ENCODE assay signal across 38 cellular contexts in genomic region chrX:97060019-97060418, GRCh38.
"Had no signal": no experiment of that assay in that cellular context is flagged by ENCODE, and none has a peak within 500 bp of the region (broad histone marks: within the 10 kb centered on the region; RNA-seq: fewer than 3 reads in every experiment).

No MANE protein-coding gene starts in this region.

- H3K27ac Mint-ChIP-seq: activated CD4-positive, alpha-beta memory T cell treated with anti-CD3 and anti-CD28 coated beads for 36 hours; activated CD4-positive, alpha-beta T cell treated with anti-CD3 and anti-CD28 coated beads, Interleukin-2, amount 10 ng/mL, durations not matched to agents 24 days and 14 days; activated naive CD4-positive, alpha-beta T cell treated with anti-CD3 and anti-CD28 coated beads, Interleukin-2, amount 10 ng/mL, durations not matched to agents 7 days and 5 days; activated naive CD8-positive, alpha-beta T cell treated with anti-CD3 and anti-CD28 coated beads, Interleukin-2, amount 10 ng/mL, durations not matched to agents 7 days and 5 days; activated T-helper 1 cell treated with anti-CD3 and anti-CD28 coated beads, Interleukin-12 subunit alpha, Interleukin-12 subunit beta, Interleukin-2, Interleukin-4 antibody, amounts not matched to agents 30 ng/mL and 10 ng/mL and 1 ng/mL, durations not matched to agents 14 hours and 24 hours and 36 hours; brain; naive thymus-derived CD4-positive, alpha-beta T cell; stimulated activated memory B cell treated with anti-CD40 and anti-IgM and Interleukin-4, amounts not matched to agents 10 μg/mL and 1 μg/mL and 100 μg/mL, for 72 hours; stimulated activated naive CD8-positive, alpha-beta T cell treated with anti-CD3 and anti-CD28 coated beads, Interleukin-15, amount 100 ng/mL, for 72 hours; type B pancreatic cell had no signal

- H3K4me3 ChIP-seq: ascending aorta, coronary artery, dorsolateral prefrontal cortex, gastrocnemius medialis, hepatocyte, psoas muscle, sigmoid colon, uterus had no signal

- H3K79me2 ChIP-seq: hepatocyte, parathyroid adenoma had no signal

- DNase-seq: activated CD4-positive, alpha-beta memory T cell treated with anti-CD3 and anti-CD28 coated beads for 36 hours; activated CD4-positive, alpha-beta T cell treated with anti-CD3 and anti-CD28 coated beads, Interleukin-2, amount 10 ng/mL, durations not matched to agents 24 days and 14 days; activated CD4-positive, CD25-positive, alpha-beta regulatory T cell treated with anti-CD3 and anti-CD28 coated beads, Interleukin-2, amount 50 U/mL, for 72 hours; activated CD8-positive, alpha-beta memory T cell treated with anti-CD3 and anti-CD28 coated beads, Interleukin-2, amount 50 U/mL, for 4 hours; activated gamma-delta T cell; activated naive CD4-positive, alpha-beta T cell treated with anti-CD3 and anti-CD28 coated beads, Interleukin-2, amount 10 ng/mL, durations not matched to agents 7 days and 5 days; activated naive CD8-positive, alpha-beta T cell treated with anti-CD3 and anti-CD28 coated beads, Interleukin-2, amount 10 ng/mL, durations not matched to agents 7 days and 5 days; activated T-cell treated with anti-CD3 and anti-CD28 coated beads, Interleukin-2, amount 50 U/mL, for 1 hour; dorsolateral prefrontal cortex; effector memory CD4-positive, alpha-beta T cell; erythroblast; gastrocnemius medialis; islet precursor cell; left cardiac atrium; mammary epithelial cell; midbrain; naive thymus-derived CD4-positive, alpha-beta T cell; occipital lobe; psoas muscle; sigmoid colon; small intestine; stimulated activated CD4-positive, alpha-beta T cell treated with anti-CD3 and anti-CD28 coated beads, Interleukin-1b, Interleukin-23, amount 100 ng/mL, for 48 hours; stimulated activated CD4-positive, alpha-beta T cell treated with anti-CD3 and anti-CD28 coated beads, Interleukin-4, amount 100 ng/mL, for 4 hours; stimulated activated CD8-positive, alpha-beta memory T cell treated with anti-CD3 and anti-CD28 coated beads, Interleukin-4, amount 100 ng/mL, for 48 hours; stimulated activated naive CD8-positive, alpha-beta T cell treated with anti-CD3 and anti-CD28 coated beads, Interleukin-15, amount 100 ng/mL, for 72 hours; substantia nigra; T-helper 17 cell; T1000; uterus; WERI-Rb-1 had no signal

- H3K36me3 Mint-ChIP-seq: activated CD4-positive, alpha-beta memory T cell treated with anti-CD3 and anti-CD28 coated beads for 36 hours; activated naive CD4-positive, alpha-beta T cell treated with anti-CD3 and anti-CD28 coated beads, Interleukin-2, amount 10 ng/mL, durations not matched to agents 7 days and 5 days; brain; type B pancreatic cell had no signal

- H3K27ac ChIP-seq: ascending aorta, coronary artery, dorsolateral prefrontal cortex, gastrocnemius medialis, hepatocyte, parathyroid adenoma, psoas muscle, sigmoid colon, uterus, WERI-Rb-1 had no signal

- H3K4me2 ChIP-seq: hepatocyte had no signal

- H3K4me1 ChIP-seq: ascending aorta, gastrocnemius medialis, parathyroid adenoma, psoas muscle, sigmoid colon, uterus had no signal

- H3K9me3 Mint-ChIP-seq: activated CD4-positive, alpha-beta memory T cell treated with anti-CD3 and anti-CD28 coated beads for 36 hours; activated CD4-positive, alpha-beta T cell treated with anti-CD3 and anti-CD28 coated beads, Interleukin-2, amount 10 ng/mL, durations not matched to agents 24 days and 14 days; activated naive CD4-positive, alpha-beta T cell treated with anti-CD3 and anti-CD28 coated beads, Interleukin-2, amount 10 ng/mL, durations not matched to agents 7 days and 5 days; activated naive CD8-positive, alpha-beta T cell treated with anti-CD3 and anti-CD28 coated beads, Interleukin-2, amount 10 ng/mL, durations not matched to agents 7 days and 5 days; activated T-helper 1 cell treated with anti-CD3 and anti-CD28 coated beads, Interleukin-12 subunit alpha, Interleukin-12 subunit beta, Interleukin-2, Interleukin-4 antibody, amounts not matched to agents 30 ng/mL and 10 ng/mL and 1 ng/mL, durations not matched to agents 14 hours and 24 hours and 36 hours; brain; stimulated activated memory B cell treated with anti-CD40 and anti-IgM and Interleukin-4, amounts not matched to agents 10 μg/mL and 1 μg/mL and 100 μg/mL, for 72 hours; stimulated activated naive CD8-positive, alpha-beta T cell treated with anti-CD3 and anti-CD28 coated beads, Interleukin-15, amount 100 ng/mL, for 72 hours; type B pancreatic cell had no signal

- H3K27me3 ChIP-seq: ascending aorta, gastrocnemius medialis, hepatocyte, sigmoid colon, uterus had no signal

- H3K36me3 ChIP-seq: ascending aorta, gastrocnemius medialis, sigmoid colon, uterus, WERI-Rb-1 had no signal

- H2AFZ ChIP-seq: hepatocyte, parathyroid adenoma had no signal

- H3K4me3 Mint-ChIP-seq: activated CD4-positive, alpha-beta memory T cell treated with anti-CD3 and anti-CD28 coated beads for 36 hours; activated CD4-positive, alpha-beta T cell treated with anti-CD3 and anti-CD28 coated beads, Interleukin-2, amount 10 ng/mL, durations not matched to agents 24 days and 14 days; activated naive CD4-positive, alpha-beta T cell treated with anti-CD3 and anti-CD28 coated beads, Interleukin-2, amount 10 ng/mL, durations not matched to agents 7 days and 5 days; activated naive CD8-positive, alpha-beta T cell treated with anti-CD3 and anti-CD28 coated beads, Interleukin-2, amount 10 ng/mL, durations not matched to agents 7 days and 5 days; activated T-helper 1 cell treated with anti-CD3 and anti-CD28 coated beads, Interleukin-12 subunit alpha, Interleukin-12 subunit beta, Interleukin-2, Interleukin-4 antibody, amounts not matched to agents 30 ng/mL and 10 ng/mL and 1 ng/mL, durations not matched to agents 14 hours and 24 hours and 36 hours; brain; naive thymus-derived CD4-positive, alpha-beta T cell; stimulated activated memory B cell treated with anti-CD40 and anti-IgM and Interleukin-4, amounts not matched to agents 10 μg/mL and 1 μg/mL and 100 μg/mL, for 72 hours; stimulated activated naive CD8-positive, alpha-beta T cell treated with anti-CD3 and anti-CD28 coated beads, Interleukin-15, amount 100 ng/mL, for 72 hours; T-helper 17 cell; type B pancreatic cell had no signal

- H3K27me3 Mint-ChIP-seq: activated CD4-positive, alpha-beta memory T cell treated with anti-CD3 and anti-CD28 coated beads for 36 hours; activated CD4-positive, alpha-beta T cell treated with anti-CD3 and anti-CD28 coated beads, Interleukin-2, amount 10 ng/mL, durations not matched to agents 24 days and 14 days; activated naive CD4-positive, alpha-beta T cell treated with anti-CD3 and anti-CD28 coated beads, Interleukin-2, amount 10 ng/mL, durations not matched to agents 7 days and 5 days; activated naive CD8-positive, alpha-beta T cell treated with anti-CD3 and anti-CD28 coated beads, Interleukin-2, amount 10 ng/mL, durations not matched to agents 7 days and 5 days; naive thymus-derived CD4-positive, alpha-beta T cell; stimulated activated memory B cell treated with anti-CD40 and anti-IgM and Interleukin-4, amounts not matched to agents 10 μg/mL and 1 μg/mL and 100 μg/mL, for 72 hours; stimulated activated naive CD8-positive, alpha-beta T cell treated with anti-CD3 and anti-CD28 coated beads, Interleukin-15, amount 100 ng/mL, for 72 hours; T-helper 17 cell; type B pancreatic cell had no signal

- H3K4me1 Mint-ChIP-seq: stimulated activated memory B cell treated with anti-CD40 and anti-IgM and Interleukin-4, amounts not matched to agents 10 μg/mL and 1 μg/mL and 100 μg/mL, for 72 hours; stimulated activated naive CD8-positive, alpha-beta T cell treated with anti-CD3 and anti-CD28 coated beads, Interleukin-15, amount 100 ng/mL, for 72 hours had no signal

- H3K9ac ChIP-seq: parathyroid adenoma had no signal

- H3K9me3 ChIP-seq: ascending aorta, gastrocnemius medialis, psoas muscle, sigmoid colon, uterus had no signal

- FAIRE-seq: small intestine had no signal
